ENCODE assay signal across 20 cellular contexts in the genomic region with DNA sequence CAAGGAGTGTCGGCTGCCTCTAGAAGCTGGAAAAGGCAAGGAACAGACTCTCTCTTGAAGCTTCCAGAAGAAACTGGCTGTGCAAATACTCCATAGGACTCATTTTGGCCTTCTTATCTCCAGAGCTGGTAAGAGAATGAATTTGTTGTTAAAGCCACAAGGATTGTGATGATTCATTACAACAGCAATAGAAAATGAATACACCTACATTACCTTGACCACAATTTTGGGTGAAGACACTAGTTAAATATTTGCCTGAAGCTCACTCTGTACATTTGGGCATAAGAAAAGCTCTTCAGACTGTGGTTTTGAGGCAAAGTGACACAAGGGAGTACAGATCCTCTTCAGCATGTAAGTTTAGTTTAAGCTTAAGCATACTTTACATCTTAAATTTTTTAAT.
DNase-seq lines count a peak whose midpoint lies in the region; ATAC-seq, FAIRE-seq and TF ChIP-seq lines count a peak whose summit lies in the region.
"Had no signal": no experiment of that assay in that cellular context is flagged by ENCODE, and none has a peak within 500 bp of the region (broad histone marks: within the 10 kb centered on the region; RNA-seq: fewer than 3 reads in every experiment).

No MANE protein-coding gene starts in this region.

- H2AFZ ChIP-seq in keratinocyte (ENCODE audit: control insufficient read depth, low read length): peak overlapping the region; percentile 53

- no peaks in the 10 kb centered on the region for H3K4me1 Mint-ChIP-seq in mesothelial cell of epicardium
- H3K4me1 Mint-ChIP-seq: activated CD4-positive, alpha-beta memory T cell treated with anti-CD3 and anti-CD28 coated beads, Interleukin-2, amount 10 ng/mL, durations not matched to agents 7 days and 5 days; B cell had no signal

- H3K9ac ChIP-seq in keratinocyte (ENCODE audit: control insufficient read depth, extremely low read depth, insufficient read depth, low read length) (peak overlapping the region; percentile 4), kidney (ENCODE audit: low read length in 2 of 2) (no peak overlapping the region)

- no peaks in the 10 kb centered on the region for H3K79me2 ChIP-seq in keratinocyte (ENCODE audit: control insufficient read depth, insufficient read depth, low read length)

- peak; percentile 92 for ATAC-seq in GM18909 (IDR thresholded peaks at IDR 0.05; ENCODE audit: poor library complexity, unreplicated experiment)
- peak; percentile 76 for ATAC-seq in HG02763 (IDR thresholded peaks at IDR 0.05; ENCODE audit: unreplicated experiment)
- ATAC-seq in HG03521 (IDR thresholded peaks at IDR 0.05; ENCODE audit: unreplicated experiment): peak; percentile 50
- ATAC-seq in GM19035 (IDR thresholded peaks at IDR 0.05; ENCODE audit: unreplicated experiment): no peak
- ATAC-seq: sciatic nerve had no signal

- DNase-seq in keratinocyte (ENCODE audit: low read depth, low spot score) (peak; percentile 52), kidney (no peak), mesothelial cell of epicardium (ENCODE audit: low spot score in 2 of 2, unreplicated experiment in 2 of 2) (no peak)
- no peak for DNase-seq in stimulated activated naive CD4-positive, alpha-beta T cell (lab: John Stamatoyannopoulos, UW)
- DNase-seq: activated CD4-positive, alpha-beta memory T cell treated with anti-CD3 and anti-CD28 coated beads, Interleukin-2, amount 10 ng/mL, durations not matched to agents 7 days and 5 days; anterior cingulate cortex; cortex of kidney; DMS79; hypothalamus; MM.1S; NCI-H2081; SJCRH30; stimulated activated CD4-positive, alpha-beta T cell treated with anti-CD3 and anti-CD28 coated beads, Interleukin-4, amount 100 ng/mL, for 24 hours had no signal

- no peaks in the 10 kb centered on the region for H4K20me1 ChIP-seq in keratinocyte (ENCODE audit: control insufficient read depth, extremely low read depth, insufficient read depth, low read length)

- peaks cover 18% of the 10 kb centered on the region for H3K4me1 ChIP-seq in keratinocyte (ENCODE audit: control insufficient read depth, extremely low read depth, insufficient read depth, low read length)
- no peaks in the 10 kb centered on the region for H3K4me1 ChIP-seq in kidney (ENCODE audit: control insufficient read depth in 1 of 2, insufficient read depth in 1 of 2, low read depth in 1 of 2, low read length in 2 of 2)
- H3K4me1 ChIP-seq: SJCRH30 had no signal

- H3K9me1 ChIP-seq in keratinocyte (ENCODE audit: control insufficient read depth, extremely low read depth, insufficient read depth, low read length): no peaks in the 10 kb centered on the region

- FAIRE-seq in keratinocyte (lab: Jason Lieb, UNC): peak; percentile 97
- no peak for FAIRE-seq in kidney (lab: Jason Lieb, UNC)

- H3K27me3 Mint-ChIP-seq in mesothelial cell of epicardium (ENCODE audit: low read depth): peaks cover 3% of the 10 kb centered on the region
- H3K27me3 Mint-ChIP-seq: activated CD4-positive, alpha-beta memory T cell treated with anti-CD3 and anti-CD28 coated beads, Interleukin-2, amount 10 ng/mL, durations not matched to agents 7 days and 5 days; B cell had no signal

- dilution Hi-C loops in keratinocyte (cut with MboI; ENCODE audit: extremely low pct_ligation_motif_present, low sequenced_read_pairs): no loop called here

- TF ChIP-seq CTCF in keratinocyte (optimal IDR thresholded peaks at IDR 0.05 in 1 of 3, IDR thresholded peaks at IDR 0.05 in 1 of 3, conservative IDR thresholded peaks at IDR 0.05 in 1 of 3; ENCODE audit: extremely low read depth in 1 of 3, insufficient read depth in 2 of 3, low read length in 3 of 3) (no peak), kidney (IDR thresholded peaks at IDR 0.05; ENCODE audit: borderline replicate concordance, extremely low read depth, insufficient read depth) (no peak), mesothelial cell of epicardium (IDR thresholded peaks at IDR 0.05; ENCODE audit: unreplicated experiment) (no peak)

- peak overlapping the region; percentile 47 for H3K4me2 ChIP-seq in keratinocyte (ENCODE audit: control insufficient read depth, extremely low read depth, insufficient read depth, low read depth, low read length)

- H3K36me3 ChIP-seq in keratinocyte (ENCODE audit: control insufficient read depth in 2 of 2, extremely low read depth in 1 of 2, insufficient read depth in 2 of 2, low read length in 2 of 2) (no peaks in the 10 kb centered on the region), kidney (ENCODE audit: control insufficient read depth in 1 of 2, insufficient read depth in 2 of 2, low read length in 2 of 2) (no peaks in the 10 kb centered on the region)
- H3K36me3 ChIP-seq: SJCRH30 had no signal

- H3K4me3 ChIP-seq in keratinocyte (ENCODE audit: control insufficient read depth in 2 of 3, extremely low read depth in 1 of 3, insufficient read depth in 2 of 3, low read depth in 1 of 3, low read length in 3 of 3) (peak overlapping the region in 2 of 3 experiments; percentile 2 to 26), kidney (ENCODE audit: low read length in 2 of 2) (no peak overlapping the region)
- H3K4me3 ChIP-seq: SJCRH30 had no signal

- intact Hi-C loops in kidney (cut with DNase I): no loop called here

- H3K27ac ChIP-seq in keratinocyte (ENCODE audit: control insufficient read depth, insufficient read depth, low read length) (peak overlapping the region; percentile 68), kidney (ENCODE audit: low read depth in 2 of 2, low read length in 2 of 2) (no peak overlapping the region)
- H3K27ac ChIP-seq: SJCRH30 had no signal

- peaks cover 6% of the 10 kb centered on the region for H3K9me3 Mint-ChIP-seq in mesothelial cell of epicardium
- H3K9me3 Mint-ChIP-seq: activated T-helper 2 cell treated with anti-CD3 and anti-CD28 coated beads, Interferon-gamma antibody, Interleukin-2, Interleukin-4, amounts not matched to agents 10 μg/mL and 5 μg/mL and 100 μg/mL, durations not matched to agents 14 hours and 24 hours and 36 hours had no signal

- no peaks in the 10 kb centered on the region for H3K36me3 Mint-ChIP-seq in mesothelial cell of epicardium

- H3K9me3 ChIP-seq in keratinocyte (ENCODE audit: control insufficient read depth, low read depth, low read length) (no peaks in the 10 kb centered on the region), kidney (ENCODE audit: control insufficient read depth in 1 of 2, low read length in 2 of 2) (no peaks in the 10 kb centered on the region)
- H3K9me3 ChIP-seq: SJCRH30 had no signal

- H3K4me3 Mint-ChIP-seq in mesothelial cell of epicardium: no peak overlapping the region
- H3K4me3 Mint-ChIP-seq: activated CD4-positive, alpha-beta memory T cell treated with anti-CD3 and anti-CD28 coated beads, Interleukin-2, amount 10 ng/mL, durations not matched to agents 7 days and 5 days; B cell had no signal

- H3K27ac Mint-ChIP-seq in mesothelial cell of epicardium: no peak overlapping the region
- H3K27ac Mint-ChIP-seq: activated CD4-positive, alpha-beta memory T cell treated with anti-CD3 and anti-CD28 coated beads, Interleukin-2, amount 10 ng/mL, durations not matched to agents 7 days and 5 days; activated T-helper 2 cell treated with anti-CD3 and anti-CD28 coated beads, Interferon-gamma antibody, Interleukin-2, Interleukin-4, amounts not matched to agents 10 μg/mL and 5 μg/mL and 100 μg/mL, durations not matched to agents 14 hours and 24 hours and 36 hours; B cell had no signal

- H3K27me3 ChIP-seq in keratinocyte (ENCODE audit: control insufficient read depth, extremely low read depth, insufficient read depth, low read length): no peaks in the 10 kb centered on the region
- H3K27me3 ChIP-seq: SJCRH30 had no signal

Comparison
In these comparisons a context has a peak if more than half of its experiments do, and no peak if none do; other contexts are left out.
1. H3K4me3 ChIP-seq: peak in keratinocyte (2 of 3); none in kidney (0 of 2).